In the genomic region with DNA sequence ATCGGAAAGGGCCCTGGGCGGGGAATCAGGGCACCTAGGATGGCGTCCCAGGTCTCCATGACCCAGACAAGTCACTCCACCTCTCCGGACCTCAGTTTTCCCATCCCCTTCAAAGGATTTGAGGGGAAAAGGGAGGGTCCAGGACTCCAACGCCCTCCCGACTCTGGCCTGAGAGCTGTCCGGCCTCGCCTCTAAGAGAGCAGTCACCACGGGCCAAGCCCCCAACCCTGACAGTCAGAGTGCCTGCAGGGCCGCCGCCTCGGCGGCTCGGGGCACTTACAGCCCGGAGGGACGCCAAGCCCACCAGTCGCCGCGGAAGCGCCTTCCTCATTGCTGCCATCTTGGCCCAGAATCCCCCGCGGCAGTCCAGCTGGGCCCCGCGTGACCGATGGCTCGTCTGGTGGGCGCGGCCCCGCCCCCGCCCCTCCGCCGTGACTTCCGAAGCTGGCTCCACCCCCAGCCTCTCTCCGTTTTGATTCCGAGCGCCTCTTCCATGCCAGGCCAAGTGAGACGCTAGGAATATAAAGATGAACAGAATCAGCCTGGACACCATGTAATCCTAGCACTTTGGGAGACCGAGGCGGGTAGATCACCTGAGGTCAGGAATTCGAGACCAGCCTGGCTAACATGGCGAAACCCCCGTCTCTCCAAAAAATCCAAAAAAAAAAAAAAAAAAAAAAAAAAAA, we compare ENCODE assay signal across 8 cellular contexts. TPM values are rescaled to one million over a fixed set of nuclear protein-coding genes. Genes with fewer than 3 reads are reported as not detected.
A peak's percentile ranks its signal among the peaks of the same experiment; 100 is the strongest.
DNase-seq lines count a peak whose midpoint lies in the region; ATAC-seq and TF ChIP-seq lines count a peak whose summit lies in the region.

A gene (minus strand): TSS at position 354 of the 686 bp plus-strand sequence. CDS start 14 bp downstream, at position 340.

- H3K79me1 ChIP-seq in IMR-90 (ENCODE audit: low read depth in 1 of 2, low read length in 2 of 2) = peaks cover 14 to 17% of the 10 kb centered on the region in 2 experiments

- TF ChIP-seq POLR2A in IMR-90 (IDR thresholded peaks at IDR 0.05; ENCODE audit: low read depth, low read length) (peak; percentile 94), erythroblast (IDR thresholded peaks at IDR 0.05; ENCODE audit: low read length) (peak; percentile 95)

- peak within 1 kb of the TSS; percentile 96 for H2AFZ ChIP-seq in IMR-90 (replicated peaks; ENCODE audit: low read length, poor library complexity)

- peak; percentile 99 for DNase-seq in COLO668 (lab: John Stamatoyannopoulos, UW; ENCODE audit: unreplicated experiment)
- peak; percentile 84 for DNase-seq in IMR-90
- peak; percentile 84 for DNase-seq in activated T-cell treated with anti-CD3 and anti-CD28 coated beads, Interleukin-2, amount 50 U/mL, for 1 hour
- DNase-seq in erythroblast (lab: John Stamatoyannopoulos, UW) = peak; percentile 93 to 95
- peak; percentile 68 to 83 for DNase-seq in stimulated activated CD8-positive, alpha-beta memory T cell treated with anti-CD3 and anti-CD28 coated beads, Interleukin-4, amount 100 ng/mL, for 4 hours (ENCODE audit: low read depth in 2 of 2, low spot score in 1 of 2)

- H3K56ac ChIP-seq in IMR-90 (ENCODE audit: extremely low read depth, insufficient read depth, low read length) = peak within 1 kb of the TSS; percentile 80

- TF ChIP-seq RAD21 in IMR-90 (IDR thresholded peaks at IDR 0.05; ENCODE audit: low read length) = no peak

- H3K4me3 ChIP-seq in IMR-90 (ENCODE audit: insufficient read depth, low read depth, low read length) (peak within 1 kb of the TSS; percentile 99), mucosa of rectum (ENCODE audit: low read length in 2 of 2) (peak within 1 kb of the TSS; percentile 89 to 98)

- peak within 1 kb of the TSS; percentile 45; the same call in 1 of the 3 replicates for H2BK15ac ChIP-seq in IMR-90 (ENCODE audit: low read depth, low read length)

- H3K4ac ChIP-seq in IMR-90 (ENCODE audit: low read depth, low read length) = peak within 1 kb of the TSS; percentile 81

- dilution Hi-C loops in IMR-90 (cut with HindIII; ENCODE audit: low sequenced_read_pairs, unreplicated experiment) = no loop called here

- peak within 1 kb of the TSS; percentile 98 for H3K14ac ChIP-seq in IMR-90 (replicated peaks; ENCODE audit: low read depth, low read length)

- H3K9me1 ChIP-seq in IMR-90 (ENCODE audit: insufficient read depth, low read length) = peaks cover 4% of the 10 kb centered on the region

- H3K9ac ChIP-seq in IMR-90 (ENCODE audit: low read depth, low read length) (peak within 1 kb of the TSS; percentile 99), mucosa of rectum (ENCODE audit: low read depth in 1 of 2, low read length in 2 of 2) (peak within 1 kb of the TSS; percentile 99 to 100)

- peak within 1 kb of the TSS; percentile 99 for H4K5ac ChIP-seq in IMR-90 (ENCODE audit: low read depth, low read length)

- peak within 1 kb of the TSS; percentile 97 for H2AK9ac ChIP-seq in IMR-90 (replicated peaks; ENCODE audit: low read depth, low read length, poor library complexity)

- H2BK20ac ChIP-seq in IMR-90 (ENCODE audit: low read depth, low read length) = no peak within 1 kb of the TSS

- peak within 1 kb of the TSS; percentile 99 for H3K27ac ChIP-seq in IMR-90 (ENCODE audit: insufficient read depth, low read length)
- peak within 1 kb of the TSS; percentile 90 to 94 for H3K27ac ChIP-seq in mucosa of rectum (ENCODE audit: low read depth in 2 of 2, low read length in 2 of 2)

- H3K4me2 ChIP-seq in IMR-90 (ENCODE audit: low read depth, low read length) = peak within 1 kb of the TSS; percentile 89

- H3K36me3 ChIP-seq in IMR-90 (ENCODE audit: control insufficient read depth, insufficient read depth, low read length) (no peaks in the 10 kb centered on the region), mucosa of rectum (ENCODE audit: control insufficient read depth in 2 of 2, insufficient read depth in 2 of 2, low read length in 2 of 2) (peaks cover 0 to 3% of the 10 kb centered on the region in 2 donors)

- CTCF ChIA-PET in IMR-90 (lab: Yijun Ruan, JAX) = no interaction called here

- BruUV-seq in IMR-90 (replicated peaks; lab: Mats Ljungman, UMichigan) = no TSS peak

- H2BK5ac ChIP-seq in IMR-90 (ENCODE audit: low read depth, low read length, poor library complexity, severe bottlenecking) = peak within 1 kb of the TSS; percentile 91

- peak; percentile 73 for ATAC-seq in GM21367 (IDR thresholded peaks at IDR 0.05; ENCODE audit: unreplicated experiment)
- peak; percentile 99 for ATAC-seq in IMR-90 (ENCODE audit: low read depth)

- peak within 1 kb of the TSS; percentile 96 to 100 for H4K8ac ChIP-seq in IMR-90 (ENCODE audit: low read depth in 2 of 2, low read length in 2 of 2)

- H3K18ac ChIP-seq in IMR-90 (ENCODE audit: low read depth, low read length) = peak within 1 kb of the TSS; percentile 90

- no peaks in the 10 kb centered on the region for H4K20me1 ChIP-seq in IMR-90 (ENCODE audit: insufficient read depth, low read length)

- POLR2A ChIA-PET in IMR-90 (lab: Charles Lee; ENCODE audit: unreplicated experiment) = interaction anchor here (0.5 to 0.9 kb wide), 2 partner anchors 14 to 36 kb away, joined by 3 to 5 read pairs; no protein-coding TSS in a partner anchor

- H3K27me3 ChIP-seq in IMR-90 (ENCODE audit: control insufficient read depth, insufficient read depth, low read length) (no peaks in the 10 kb centered on the region), mucosa of rectum (ENCODE audit: control insufficient read depth in 2 of 2, insufficient read depth in 2 of 2, low read length in 2 of 2) (no peaks in the 10 kb centered on the region)

- in situ Hi-C loops in IMR-90 (cut with MboI; ENCODE audit: low sequenced_read_pairs) = no loop called here

- peak within 1 kb of the TSS; percentile 68 for H4K91ac ChIP-seq in IMR-90 (ENCODE audit: insufficient read depth, low read depth, low read length)

- WGBS in IMR-90 (ENCODE audit: extremely low coverage in 2 of 2, insufficient read length in 1 of 2), 2 experiments = 0% methylated on average over 20 of the region's 42 CpGs; no CpG with 5 or more reads in 1 of the 2 experiments

- peaks cover 3% of the 10 kb centered on the region for H3K4me1 ChIP-seq in IMR-90 (ENCODE audit: control insufficient read depth, insufficient read depth, low read length)
- peaks cover 3 to 10% of the 10 kb centered on the region in 2 donors for H3K4me1 ChIP-seq in mucosa of rectum (ENCODE audit: control insufficient read depth in 2 of 2, insufficient read depth in 2 of 2, low read length in 2 of 2)

- TF ChIP-seq CTCF in IMR-90 (conservative IDR thresholded peaks at IDR 0.05; ENCODE audit: low read depth, low read length) = no peak

- peak within 1 kb of the TSS; percentile 6; the same call in 1 of the 2 replicates for H3K23ac ChIP-seq in IMR-90 (ENCODE audit: low read depth, low read length)

- intact Hi-C loops in IMR-90 (cut with micrococcal nuclease) = no loop called here

- peak within 1 kb of the TSS; percentile 31 for H2AK5ac ChIP-seq in IMR-90 (ENCODE audit: low read depth, low read length)

- peak within 1 kb of the TSS; percentile 36 for H2BK120ac ChIP-seq in IMR-90 (ENCODE audit: low read depth, low read length)

- no peaks in the 10 kb centered on the region for H3K9me3 ChIP-seq in IMR-90 (ENCODE audit: control insufficient read depth, insufficient read depth, low read length)
- H3K9me3 ChIP-seq in mucosa of rectum (ENCODE audit: control insufficient read depth in 2 of 2, low read length in 2 of 2) = no peaks in the 10 kb centered on the region

TF ChIP-seq in IMR-90, 13 proteins besides CTCF, POLR2A, EP300 and RAD21 (continues in another document):
- TF ChIP-seq RFX5 (IDR thresholded peaks at IDR 0.05; ENCODE audit: low read depth, low read length) = no peak
- no peak for TF ChIP-seq RCOR1 (IDR thresholded peaks at IDR 0.05; ENCODE audit: insufficient replicate concordance, low read length)
- TF ChIP-seq MAZ (IDR thresholded peaks at IDR 0.05; ENCODE audit: borderline replicate concordance, low read depth, low read length) = peak; percentile 72; the same call in 1 of the 2 replicates
- no peak for TF ChIP-seq CEBPB (IDR thresholded peaks at IDR 0.05; ENCODE audit: low read depth, low read length)
- no peak for TF ChIP-seq SMC3 (IDR thresholded peaks at IDR 0.05; ENCODE audit: low read depth, low read length)
- TF ChIP-seq, protein P1, sequence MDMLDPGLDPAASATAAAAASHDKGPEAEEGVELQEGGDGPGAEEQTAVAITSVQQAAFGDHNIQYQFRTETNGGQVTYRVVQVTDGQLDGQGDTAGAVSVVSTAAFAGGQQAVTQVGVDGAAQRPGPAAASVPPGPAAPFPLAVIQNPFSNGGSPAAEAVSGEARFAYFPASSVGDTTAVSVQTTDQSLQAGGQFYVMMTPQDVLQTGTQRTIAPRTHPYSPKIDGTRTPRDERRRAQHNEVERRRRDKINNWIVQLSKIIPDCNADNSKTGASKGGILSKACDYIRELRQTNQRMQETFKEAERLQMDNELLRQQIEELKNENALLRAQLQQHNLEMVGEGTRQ (IDR thresholded peaks at IDR 0.05; ENCODE audit: low read depth, low read length) = peak; percentile 92
- no peak for TF ChIP-seq MAFK (IDR thresholded peaks at IDR 0.05; ENCODE audit: low read depth, low read length)
- no peak for TF ChIP-seq NFE2L2 (IDR thresholded peaks at IDR 0.05; ENCODE audit: low read depth, low read length)

TF ChIP-seq in PFSK-1, 5 proteins besides CTCF, POLR2A, EP300 and RAD21 (continues in another document):
- peak; percentile 90 for TF ChIP-seq POLR2AphosphoS5 (IDR thresholded peaks at IDR 0.05; ENCODE audit: low read depth, low read length)
- TF ChIP-seq FOXP2 (optimal IDR thresholded peaks at IDR 0.05; ENCODE audit: borderline replicate concordance, extremely low read depth, extremely low read length, insufficient read depth) = no peak

RNA-seq across cellular contexts. Expression of the gene that starts here (rescaled TPM):
- total RNA-seq in IMR-90 (2012; rRNA removed) = 31.9 and 33.5 TPM in 2 replicates
- polyA plus RNA-seq in IMR-90 (2012; rRNA removed) = 25.3 and 30.6 TPM in 2 replicates
- 15.7 and 28.3 TPM in 2 replicates for polyA plus RNA-seq in IMR-90 (2012; cell fraction: cytosol; rRNA removed)
- polyA plus RNA-seq in IMR-90 (2012; cell fraction: nucleus; rRNA removed; ENCODE audit: low replicate concordance) = 17.3 and 23.9 TPM in 2 replicates
- polyA plus RNA-seq in PFSK-1 (2012; ENCODE audit: insufficient read length, low read depth) = 34.8 TPM

Comparison
In these comparisons a context has a peak if more than half of its experiments do, and no peak if none do; other contexts are left out.
1. Peak in every context shown above with its lines: DNase-seq, ATAC-seq, H3K4me3 ChIP-seq and H3K27ac ChIP-seq.